Comparison of ENCODE assay signal across 2 cellular contexts in genomic region chr7:43059067-43059600, GRCh38.
TF ChIP-seq lines count a peak whose summit lies in the region.

No MANE protein-coding gene starts in this region.

TF ChIP-seq in HEK293T, 16 proteins besides CTCF, POLR2A, EP300 and RAD21:
- TF ChIP-seq NFRKB (IDR thresholded peaks at IDR 0.05), result peak; percentile 49; the same call in 1 of the 2 replicates
- peak; percentile 69 for TF ChIP-seq L3MBTL2 (conservative IDR thresholded peaks at IDR 0.05)

TF ChIP-seq in H1, 55 proteins besides CTCF, POLR2A, EP300 and RAD21:
- TF ChIP-seq YY1 (IDR thresholded peaks at IDR 0.05; ENCODE audit: low read depth, low read length), result 0 out of 2 replicates have a peak, but pooled peaks have one; percentile 42
